In genomic region chr13:71056581-71056980, GRCh38 we compare ENCODE assay signal across 28 cellular contexts.
DNase-seq lines count a peak whose midpoint lies in the region; ATAC-seq, FAIRE-seq and TF ChIP-seq lines count a peak whose summit lies in the region.
"Had no signal": no experiment of that assay in that cellular context is flagged by ENCODE, and none has a peak within 500 bp of the region (broad histone marks: within the 10 kb centered on the region; RNA-seq: fewer than 3 reads in every experiment).

No MANE protein-coding gene starts in this region.

- H3K27me3 ChIP-seq in GM12878 (replicated peaks in 1 of 2; ENCODE audit: control insufficient read depth in 2 of 2, insufficient read depth in 2 of 2, low read length in 1 of 2) (no peaks in the 10 kb centered on the region), trophoblast cell (ENCODE audit: insufficient read depth, low read length) (no peaks in the 10 kb centered on the region), WERI-Rb-1 (ENCODE audit: insufficient read depth, low read depth, severe bottlenecking) (no peaks in the 10 kb centered on the region)
- H3K27me3 ChIP-seq: cardiac muscle cell, pancreas, testis had no signal

- no peak overlapping the region for H3K4ac ChIP-seq in trophoblast cell (ENCODE audit: low read depth, low read length)

- 7% methylated on average over 4 of the region's 4 CpGs for WGBS in GM12878 (ENCODE audit: insufficient coverage, insufficient replicate concordance, low lambda C conversion rate, missing lambda C conversion rate)
- no CpG with 5 or more reads among the region's 4 CpGs for WGBS in trophoblast cell (ENCODE audit: extremely low coverage, insufficient coverage, insufficient read length)

- H4K20me1 ChIP-seq in GM12878 (ENCODE audit: control insufficient read depth, insufficient read depth), result no peaks in the 10 kb centered on the region

- no peak for TF ChIP-seq POLR2A in GM12878 (IDR thresholded peaks at IDR 0.05; ENCODE audit: low read depth, low read length)
- no peak for TF ChIP-seq POLR2A in GM12892 (IDR thresholded peaks at IDR 0.05; ENCODE audit: low read depth, low read length)

- no peaks in the 10 kb centered on the region for H3K79me2 ChIP-seq in GM12878 (ENCODE audit: control insufficient read depth, insufficient read depth, low read length)
- H3K79me2 ChIP-seq in trophoblast cell (ENCODE audit: control insufficient read depth, insufficient read depth, low read length, poor library complexity), result no peaks in the 10 kb centered on the region

- H3K4me2 ChIP-seq in GM12878 (ENCODE audit: control insufficient read depth, insufficient read depth), result no peak overlapping the region
- H3K4me2 ChIP-seq in trophoblast cell (ENCODE audit: low read length), result no peak overlapping the region

- H4K8ac ChIP-seq in trophoblast cell (ENCODE audit: low read depth, low read length), result no peak overlapping the region

- RAD21 ChIA-PET in GM12878 (lab: Charles Lee; ENCODE audit: unreplicated experiment), result no interaction called here

- no peak overlapping the region for H4K91ac ChIP-seq in trophoblast cell (ENCODE audit: low read depth, low read length)

- H3K27ac ChIP-seq in GM12878 (ENCODE audit: control insufficient read depth, insufficient read depth), result no peak overlapping the region
- no peak overlapping the region for H3K27ac ChIP-seq in trophoblast cell (ENCODE audit: low read depth, low read length)
- no peak overlapping the region for H3K27ac ChIP-seq in WERI-Rb-1
- H3K27ac ChIP-seq: cardiac muscle cell, pancreas, skin epidermis, testis, VCaP had no signal

- no peak for TF ChIP-seq EP300 in GM12878 (IDR thresholded peaks at IDR 0.05; ENCODE audit: borderline replicate concordance in 1 of 2, control insufficient read depth in 1 of 2, low read depth in 2 of 2, low read length in 2 of 2)

- BruUV-seq in GM12878 (replicated peaks; lab: Mats Ljungman, UMichigan), result no TSS peak

- H3K9me3 ChIP-seq in GM12878 (replicated peaks; ENCODE audit: control insufficient read depth, insufficient read depth, low read length) (peaks cover 2% of the 10 kb centered on the region; the same call in 1 of the 3 replicates), trophoblast cell (ENCODE audit: insufficient read depth, low read depth, low read length) (peaks cover 2% of the 10 kb centered on the region), WERI-Rb-1 (ENCODE audit: severe bottlenecking) (no peaks in the 10 kb centered on the region)
- H3K9me3 ChIP-seq: HAP-1, pancreas, testis had no signal

- no peak for TF ChIP-seq CTCF in GM12878 (IDR thresholded peaks at IDR 0.05 in 2 of 3, conservative IDR thresholded peaks at IDR 0.05 in 1 of 3; ENCODE audit: control insufficient read depth in 2 of 3, extremely low read depth in 1 of 3, insufficient read depth in 1 of 3, low read depth in 3 of 3, low read length in 3 of 3)
- TF ChIP-seq CTCF in WERI-Rb-1 (IDR thresholded peaks at IDR 0.05; ENCODE audit: low read depth, low read length), result no peak

- no peak for FAIRE-seq in GM12878 (lab: Jason Lieb, UNC)
- no peak for FAIRE-seq in GM12892 (lab: Jason Lieb, UNC)
- FAIRE-seq: colon, pancreas, urothelium cell line had no signal

- no peak for TF ChIP-seq RAD21 in GM12878 (IDR thresholded peaks at IDR 0.05; ENCODE audit: insufficient read depth, low read depth, low read length)

- H3K9ac ChIP-seq in GM12878 (ENCODE audit: control insufficient read depth, insufficient read depth, low read length), result no peak overlapping the region
- no peak overlapping the region for H3K9ac ChIP-seq in trophoblast cell (ENCODE audit: low read length)

- no peak overlapping the region for H2AK5ac ChIP-seq in trophoblast cell (ENCODE audit: low read length)

- H2BK5ac ChIP-seq in trophoblast cell (ENCODE audit: low read depth, low read length, poor library complexity), result no peak overlapping the region

- H3K36me3 ChIP-seq in GM12878 (ENCODE audit: control insufficient read depth in 2 of 2, insufficient read depth in 2 of 2, low read length in 1 of 2) (no peaks in the 10 kb centered on the region), trophoblast cell (ENCODE audit: control insufficient read depth in 1 of 2, insufficient read depth in 2 of 2, low read length in 2 of 2) (no peaks in the 10 kb centered on the region), WERI-Rb-1 (no peaks in the 10 kb centered on the region)
- H3K36me3 ChIP-seq: cardiac muscle cell, HAP-1, pancreas had no signal

- CTCF ChIA-PET in GM12878 (lab: Yijun Ruan, JAX), result no interaction called here

- no peak overlapping the region for H2BK120ac ChIP-seq in trophoblast cell (ENCODE audit: insufficient read depth, low read length, poor library complexity)

- ATAC-seq in GM12878, result peak; percentile 41
- ATAC-seq in stimulated activated naive CD8-positive, alpha-beta T cell treated with anti-CD3 and anti-CD28 coated beads, Interleukin-15, Interleukin-2, amounts not matched to agents 100 U/mL and 50 U/mL, for 24 hours, result no peak
- ATAC-seq: pancreas had no signal

- intact Hi-C loops in GM12878 (cut with micrococcal nuclease; ENCODE audit: unreplicated experiment), result no loop called here

- H2BK12ac ChIP-seq in trophoblast cell (ENCODE audit: low read length), result no peak overlapping the region

- SMC1A ChIA-PET in GM12878 (lab: Charles Lee; ENCODE audit: uncharacterized antibody, unreplicated experiment), result no interaction called here

- POLR2A ChIA-PET in GM12878 (lab: Charles Lee), result no interaction called here

- no peak overlapping the region for H3K18ac ChIP-seq in trophoblast cell (ENCODE audit: low read length)

- H3K4me3 ChIP-seq in GM12878 (no peak overlapping the region), trophoblast cell (ENCODE audit: low read depth, low read length) (no peak overlapping the region), WERI-Rb-1 (ENCODE audit: low read depth, low read length) (no peak overlapping the region)
- H3K4me3 ChIP-seq: cardiac muscle cell, HAP-1, pancreas, skin epidermis, testis had no signal

- peaks cover 10% of the 10 kb centered on the region for H3K4me1 ChIP-seq in GM12878 (ENCODE audit: control insufficient read depth, insufficient read depth, low read length)
- no peaks in the 10 kb centered on the region for H3K4me1 ChIP-seq in trophoblast cell (ENCODE audit: control insufficient read depth in 1 of 2, insufficient read depth in 2 of 2, low read length in 2 of 2)
- H3K4me1 ChIP-seq: HAP-1, pancreas, testis had no signal

- H3K79me1 ChIP-seq in trophoblast cell (ENCODE audit: low read length), result no peaks in the 10 kb centered on the region

- no peak overlapping the region for H3K23ac ChIP-seq in trophoblast cell (ENCODE audit: low read length)

- DNase-seq in NCI-H748 (lab: John Stamatoyannopoulos, UW; ENCODE audit: unreplicated experiment) (peak; percentile 35), NCI-H748 treated with DMSO at 0.1 percent for 48 hours (lab: John Stamatoyannopoulos, UW) (no peak), NCI-H2081 (lab: John Stamatoyannopoulos, UW) (peak; percentile 40 to 76), GM12878 (ENCODE audit: low read depth, low spot score) (no peak), trophoblast cell (no peak), GM12892 (ENCODE audit: insufficient read length) (no peak), WERI-Rb-1 (no peak)
- no peak for DNase-seq in stimulated activated naive CD8-positive, alpha-beta T cell treated with anti-CD3 and anti-CD28 coated beads, Interleukin-15, Interleukin-2, amounts not matched to agents 100 U/mL and 50 U/mL, for 24 hours
- DNase-seq: activated CD4-positive, alpha-beta T cell treated with anti-CD3 and anti-CD28 coated beads, Interleukin-2, amount 50 U/mL, for 1 hour; activated effector memory CD4-positive, alpha-beta T cell treated with Interleukin-2 at 50 U/mL for 16 hours; activated T-cell treated with anti-CD3 and anti-CD28 coated beads, Interleukin-2, amount 50 U/mL, for 1 hour; DMS79 treated with DMSO at 0.1 percent for 48 hours; hypothalamus; Kasumi-1; NCI-H1694; NCI-H2227 treated with DMSO at 0.1 percent for 48 hours; NCI-H526; nephron progenitor cell; pancreas; stimulated activated naive CD4-positive, alpha-beta T cell treated with Interleukin-2 at 50 U/mL for 16 hours; SW 1271; testis had no signal

- no peak overlapping the region for H4K12ac ChIP-seq in trophoblast cell (ENCODE audit: low read depth, low read length)

- in situ Hi-C loops in GM12878 (cut with MboI), result no loop called here

- H2AFZ ChIP-seq in GM12878 (ENCODE audit: control insufficient read depth, low read depth, low read length), result no peak overlapping the region
- peak overlapping the region; percentile 10 for H2AFZ ChIP-seq in trophoblast cell (ENCODE audit: insufficient read depth, low read length, poor library complexity)

- no peak overlapping the region for H3K14ac ChIP-seq in trophoblast cell (ENCODE audit: low read length)

TF ChIP-seq in GM12878, 131 proteins besides CTCF, POLR2A, EP300 and RAD21:
- TF ChIP-seq FOXK2 (IDR thresholded peaks at IDR 0.05), result no peak

Comparison
In these comparisons a context has a peak if more than half of its experiments do, and no peak if none do; other contexts are left out.
1. DNase-seq: peak in NCI-H748 (single experiment) and NCI-H2081 (2 of 2); none in NCI-H748 treated with DMSO at 0.1 percent for 48 hours (single experiment), GM12878 (single experiment), trophoblast cell (0 of 2), stimulated activated naive CD8-positive, alpha-beta T cell treated with anti-CD3 and anti-CD28 coated beads, Interleukin-15, Interleukin-2, amounts not matched to agents 100 U/mL and 50 U/mL, for 24 hours (single experiment), GM12892 (single experiment) and WERI-Rb-1 (single experiment).